In the genomic region with DNA sequence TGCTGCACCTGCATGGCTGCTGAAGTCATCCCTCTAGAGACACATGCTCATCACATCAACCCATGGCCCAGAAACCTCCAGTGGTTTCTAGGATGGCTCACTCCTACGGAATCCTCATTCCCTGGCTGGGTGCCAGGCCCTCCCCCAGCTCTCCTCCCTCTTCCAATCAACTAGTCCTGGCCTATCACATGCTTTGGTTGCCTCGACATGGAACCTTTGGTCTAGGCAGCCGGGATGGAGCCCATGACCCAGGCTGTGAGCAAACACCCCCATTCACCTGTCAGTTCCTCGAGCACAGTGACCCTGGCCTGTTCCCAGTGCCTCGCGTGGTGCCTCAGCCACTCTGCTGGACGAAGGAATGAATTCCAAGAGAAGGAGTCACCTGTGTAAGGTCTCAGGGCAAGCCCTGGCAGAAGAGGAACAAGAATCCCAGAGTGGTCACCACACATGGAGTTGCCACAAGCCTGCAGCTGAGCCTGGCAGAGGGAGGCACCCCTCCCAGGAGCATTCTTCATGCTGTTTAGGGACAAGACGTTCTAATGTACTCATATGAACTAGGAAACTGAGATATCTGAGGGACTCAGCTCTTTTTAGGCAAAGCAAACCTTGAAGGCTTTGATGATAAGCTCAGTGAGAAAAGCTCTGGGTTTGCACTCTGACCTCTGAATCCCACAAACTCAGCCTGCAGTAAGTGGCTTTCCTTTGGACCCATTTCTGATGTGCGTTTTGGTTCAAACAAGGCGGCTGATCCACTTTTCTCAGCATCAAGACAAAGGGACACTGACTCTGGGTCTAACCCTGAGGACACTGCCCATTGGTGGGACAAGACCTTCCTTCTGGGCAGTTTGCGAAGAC, we compare ENCODE assay signal across 1 cellular context.
TF ChIP-seq lines count a peak whose summit lies in the region.

No MANE protein-coding gene starts in this region.

TF ChIP-seq in HepG2, 621 proteins besides CTCF, POLR2A, EP300 and RAD21 (continued from another document and continues in another):
- TF ChIP-seq, protein P1, sequence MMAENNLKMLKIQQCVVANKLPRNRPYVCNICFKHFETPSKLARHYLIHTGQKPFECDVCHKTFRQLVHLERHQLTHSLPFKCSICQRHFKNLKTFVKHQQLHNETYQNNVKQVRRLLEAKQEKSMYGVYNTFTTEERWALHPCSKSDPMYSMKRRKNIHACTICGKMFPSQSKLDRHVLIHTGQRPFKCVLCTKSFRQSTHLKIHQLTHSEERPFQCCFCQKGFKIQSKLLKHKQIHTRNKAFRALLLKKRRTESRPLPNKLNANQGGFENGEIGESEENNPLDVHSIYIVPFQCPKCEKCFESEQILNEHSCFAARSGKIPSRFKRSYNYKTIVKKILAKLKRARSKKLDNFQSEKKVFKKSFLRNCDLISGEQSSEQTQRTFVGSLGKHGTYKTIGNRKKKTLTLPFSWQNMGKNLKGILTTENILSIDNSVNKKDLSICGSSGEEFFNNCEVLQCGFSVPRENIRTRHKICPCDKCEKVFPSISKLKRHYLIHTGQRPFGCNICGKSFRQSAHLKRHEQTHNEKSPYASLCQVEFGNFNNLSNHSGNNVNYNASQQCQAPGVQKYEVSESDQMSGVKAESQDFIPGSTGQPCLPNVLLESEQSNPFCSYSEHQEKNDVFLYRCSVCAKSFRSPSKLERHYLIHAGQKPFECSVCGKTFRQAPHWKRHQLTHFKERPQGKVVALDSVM (CRISPR knock-in tag; IDR thresholded peaks at IDR 0.05): no peak
- TF ChIP-seq SALL1 (CRISPR knock-in tag; IDR thresholded peaks at IDR 0.05) (peak; percentile 82; the same call in 1 of the 2 replicates), CEBPG (CRISPR knock-in tag; IDR thresholded peaks at IDR 0.05) (no peak), AGO2 (optimal IDR thresholded peaks at IDR 0.05; ENCODE audit: low read depth, low read length) (no peak), ZNF773 (CRISPR knock-in tag; IDR thresholded peaks at IDR 0.05; ENCODE audit: borderline replicate concordance) (no peak), ZNF432 (CRISPR knock-in tag; IDR thresholded peaks at IDR 0.05; ENCODE audit: borderline replicate concordance) (no peak), CC2D1A (CRISPR knock-in tag; IDR thresholded peaks at IDR 0.05) (no peak), NR2F2 (IDR thresholded peaks at IDR 0.05; ENCODE audit: borderline replicate concordance, low read depth) (peak; percentile 29; the same call in 1 of the 2 replicates), ZKSCAN1 (IDR thresholded peaks at IDR 0.05; ENCODE audit: low read length) (no peak), SATB2 (CRISPR knock-in tag; IDR thresholded peaks at IDR 0.05) (no peak), NCOA5 (CRISPR knock-in tag; IDR thresholded peaks at IDR 0.05) (no peak), ZBTB42 (CRISPR knock-in tag; IDR thresholded peaks at IDR 0.05) (no peak), HDAC2 (CRISPR knock-in tag; IDR thresholded peaks at IDR 0.05) (0 out of 2 replicates have a peak, but pooled peaks have one; percentile 24), POGZ (CRISPR knock-in tag; IDR thresholded peaks at IDR 0.05) (peak; percentile 82), TCF7 (IDR thresholded peaks at IDR 0.05; ENCODE audit: low read depth) (peak; percentile 59; the same call in 1 of the 2 replicates), ATAD3A (CRISPR knock-in tag; IDR thresholded peaks at IDR 0.05) (no peak), MZF1 (CRISPR knock-in tag; IDR thresholded peaks at IDR 0.05; ENCODE audit: borderline replicate concordance) (no peak), ZBTB1 (CRISPR knock-in tag; IDR thresholded peaks at IDR 0.05; ENCODE audit: borderline replicate concordance) (no peak), ZNF354B (CRISPR knock-in tag; IDR thresholded peaks at IDR 0.05) (no peak), ZNF879 (CRISPR knock-in tag; IDR thresholded peaks at IDR 0.05) (no peak), ZFY (CRISPR knock-in tag; IDR thresholded peaks at IDR 0.05) (no peak; the same call in 1 of the 2 replicates), ZNF451 (CRISPR knock-in tag; IDR thresholded peaks at IDR 0.05) (no peak), ZNF607 (CRISPR knock-in tag; IDR thresholded peaks at IDR 0.05; ENCODE audit: borderline replicate concordance) (no peak), HCFC1 (IDR thresholded peaks at IDR 0.05; ENCODE audit: low read depth, low read length) (no peak), U2AF1 (optimal IDR thresholded peaks at IDR 0.05; ENCODE audit: low read depth, low read length) (no peak), NFE2L1 (CRISPR knock-in tag; IDR thresholded peaks at IDR 0.05; ENCODE audit: borderline replicate concordance) (no peak), KMT2A (CRISPR knock-in tag; IDR thresholded peaks at IDR 0.05) (no peak), SNAPC2 (CRISPR knock-in tag; IDR thresholded peaks at IDR 0.05) (no peak), TOPORS (CRISPR knock-in tag; IDR thresholded peaks at IDR 0.05) (no peak), ZIK1 (CRISPR knock-in tag; IDR thresholded peaks at IDR 0.05; ENCODE audit: borderline replicate concordance, low read depth) (no peak; the same call in 1 of the 2 replicates), ZNF891 (CRISPR knock-in tag; IDR thresholded peaks at IDR 0.05) (peak; percentile 87; the same call in 1 of the 2 replicates), LCORL (IDR thresholded peaks at IDR 0.05) (peak; percentile 81; the same call in 1 of the 2 replicates), LCORL (CRISPR knock-in tag; IDR thresholded peaks at IDR 0.05) (no peak), ZNF329 (CRISPR knock-in tag; IDR thresholded peaks at IDR 0.05; ENCODE audit: low read depth) (no peak; the same call in 1 of the 2 replicates), TAF15 (IDR thresholded peaks at IDR 0.05; ENCODE audit: low read depth, low read length, poor library complexity, severe bottlenecking) (no peak), ZNF878 (CRISPR knock-in tag; IDR thresholded peaks at IDR 0.05) (no peak)
- TF ChIP-seq, protein P2, sequence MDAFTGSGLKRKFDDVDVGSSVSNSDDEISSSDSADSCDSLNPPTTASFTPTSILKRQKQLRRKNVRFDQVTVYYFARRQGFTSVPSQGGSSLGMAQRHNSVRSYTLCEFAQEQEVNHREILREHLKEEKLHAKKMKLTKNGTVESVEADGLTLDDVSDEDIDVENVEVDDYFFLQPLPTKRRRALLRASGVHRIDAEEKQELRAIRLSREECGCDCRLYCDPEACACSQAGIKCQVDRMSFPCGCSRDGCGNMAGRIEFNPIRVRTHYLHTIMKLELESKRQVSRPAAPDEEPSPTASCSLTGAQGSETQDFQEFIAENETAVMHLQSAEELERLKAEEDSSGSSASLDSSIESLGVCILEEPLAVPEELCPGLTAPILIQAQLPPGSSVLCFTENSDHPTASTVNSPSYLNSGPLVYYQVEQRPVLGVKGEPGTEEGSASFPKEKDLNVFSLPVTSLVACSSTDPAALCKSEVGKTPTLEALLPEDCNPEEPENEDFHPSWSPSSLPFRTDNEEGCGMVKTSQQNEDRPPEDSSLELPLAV (CRISPR knock-in tag; conservative IDR thresholded peaks at IDR 0.05; ENCODE audit: low read depth): no peak
- TF ChIP-seq, protein P3, sequence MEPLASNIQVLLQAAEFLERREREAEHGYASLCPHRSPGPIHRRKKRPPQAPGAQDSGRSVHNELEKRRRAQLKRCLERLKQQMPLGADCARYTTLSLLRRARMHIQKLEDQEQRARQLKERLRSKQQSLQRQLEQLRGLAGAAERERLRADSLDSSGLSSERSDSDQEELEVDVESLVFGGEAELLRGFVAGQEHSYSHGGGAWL (CRISPR knock-in tag; IDR thresholded peaks at IDR 0.05): peak; percentile 43; the same call in 1 of the 2 replicates
- TF ChIP-seq, protein P4, sequence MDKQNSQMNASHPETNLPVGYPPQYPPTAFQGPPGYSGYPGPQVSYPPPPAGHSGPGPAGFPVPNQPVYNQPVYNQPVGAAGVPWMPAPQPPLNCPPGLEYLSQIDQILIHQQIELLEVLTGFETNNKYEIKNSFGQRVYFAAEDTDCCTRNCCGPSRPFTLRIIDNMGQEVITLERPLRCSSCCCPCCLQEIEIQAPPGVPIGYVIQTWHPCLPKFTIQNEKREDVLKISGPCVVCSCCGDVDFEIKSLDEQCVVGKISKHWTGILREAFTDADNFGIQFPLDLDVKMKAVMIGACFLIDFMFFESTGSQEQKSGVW (CRISPR knock-in tag; IDR thresholded peaks at IDR 0.05; ENCODE audit: borderline replicate concordance): no peak
- TF ChIP-seq, protein P5, sequence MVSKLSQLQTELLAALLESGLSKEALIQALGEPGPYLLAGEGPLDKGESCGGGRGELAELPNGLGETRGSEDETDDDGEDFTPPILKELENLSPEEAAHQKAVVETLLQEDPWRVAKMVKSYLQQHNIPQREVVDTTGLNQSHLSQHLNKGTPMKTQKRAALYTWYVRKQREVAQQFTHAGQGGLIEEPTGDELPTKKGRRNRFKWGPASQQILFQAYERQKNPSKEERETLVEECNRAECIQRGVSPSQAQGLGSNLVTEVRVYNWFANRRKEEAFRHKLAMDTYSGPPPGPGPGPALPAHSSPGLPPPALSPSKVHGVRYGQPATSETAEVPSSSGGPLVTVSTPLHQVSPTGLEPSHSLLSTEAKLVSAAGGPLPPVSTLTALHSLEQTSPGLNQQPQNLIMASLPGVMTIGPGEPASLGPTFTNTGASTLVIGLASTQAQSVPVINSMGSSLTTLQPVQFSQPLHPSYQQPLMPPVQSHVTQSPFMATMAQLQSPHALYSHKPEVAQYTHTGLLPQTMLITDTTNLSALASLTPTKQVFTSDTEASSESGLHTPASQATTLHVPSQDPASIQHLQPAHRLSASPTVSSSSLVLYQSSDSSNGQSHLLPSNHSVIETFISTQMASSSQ (IDR thresholded peaks at IDR 0.05; ENCODE audit: low read depth): no peak
- TF ChIP-seq, protein P5 (CRISPR knock-in tag; IDR thresholded peaks at IDR 0.05; ENCODE audit: borderline replicate concordance): no peak
- TF ChIP-seq, protein P6, sequence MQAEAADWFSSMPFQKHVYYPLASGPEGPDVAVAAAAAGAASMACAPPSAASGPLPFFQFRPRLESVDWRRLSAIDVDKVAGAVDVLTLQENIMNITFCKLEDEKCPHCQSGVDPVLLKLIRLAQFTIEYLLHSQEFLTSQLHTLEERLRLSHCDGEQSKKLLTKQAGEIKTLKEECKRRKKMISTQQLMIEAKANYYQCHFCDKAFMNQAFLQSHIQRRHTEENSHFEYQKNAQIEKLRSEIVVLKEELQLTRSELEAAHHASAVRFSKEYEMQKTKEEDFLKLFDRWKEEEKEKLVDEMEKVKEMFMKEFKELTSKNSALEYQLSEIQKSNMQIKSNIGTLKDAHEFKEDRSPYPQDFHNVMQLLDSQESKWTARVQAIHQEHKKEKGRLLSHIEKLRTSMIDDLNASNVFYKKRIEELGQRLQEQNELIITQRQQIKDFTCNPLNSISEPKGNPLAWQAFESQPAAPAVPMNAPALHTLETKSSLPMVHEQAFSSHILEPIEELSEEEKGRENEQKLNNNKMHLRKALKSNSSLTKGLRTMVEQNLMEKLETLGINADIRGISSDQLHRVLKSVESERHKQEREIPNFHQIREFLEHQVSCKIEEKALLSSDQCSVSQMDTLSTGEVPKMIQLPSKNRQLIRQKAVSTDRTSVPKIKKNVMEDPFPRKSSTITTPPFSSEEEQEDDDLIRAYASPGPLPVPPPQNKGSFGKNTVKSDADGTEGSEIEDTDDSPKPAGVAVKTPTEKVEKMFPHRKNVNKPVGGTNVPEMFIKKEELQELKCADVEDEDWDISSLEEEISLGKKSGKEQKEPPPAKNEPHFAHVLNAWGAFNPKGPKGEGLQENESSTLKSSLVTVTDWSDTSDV (CRISPR knock-in tag; IDR thresholded peaks at IDR 0.05): peak; percentile 38; the same call in 1 of the 2 replicates
- TF ChIP-seq, protein P7, sequence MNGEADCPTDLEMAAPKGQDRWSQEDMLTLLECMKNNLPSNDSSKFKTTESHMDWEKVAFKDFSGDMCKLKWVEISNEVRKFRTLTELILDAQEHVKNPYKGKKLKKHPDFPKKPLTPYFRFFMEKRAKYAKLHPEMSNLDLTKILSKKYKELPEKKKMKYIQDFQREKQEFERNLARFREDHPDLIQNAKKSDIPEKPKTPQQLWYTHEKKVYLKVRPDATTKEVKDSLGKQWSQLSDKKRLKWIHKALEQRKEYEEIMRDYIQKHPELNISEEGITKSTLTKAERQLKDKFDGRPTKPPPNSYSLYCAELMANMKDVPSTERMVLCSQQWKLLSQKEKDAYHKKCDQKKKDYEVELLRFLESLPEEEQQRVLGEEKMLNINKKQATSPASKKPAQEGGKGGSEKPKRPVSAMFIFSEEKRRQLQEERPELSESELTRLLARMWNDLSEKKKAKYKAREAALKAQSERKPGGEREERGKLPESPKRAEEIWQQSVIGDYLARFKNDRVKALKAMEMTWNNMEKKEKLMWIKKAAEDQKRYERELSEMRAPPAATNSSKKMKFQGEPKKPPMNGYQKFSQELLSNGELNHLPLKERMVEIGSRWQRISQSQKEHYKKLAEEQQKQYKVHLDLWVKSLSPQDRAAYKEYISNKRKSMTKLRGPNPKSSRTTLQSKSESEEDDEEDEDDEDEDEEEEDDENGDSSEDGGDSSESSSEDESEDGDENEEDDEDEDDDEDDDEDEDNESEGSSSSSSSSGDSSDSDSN (CRISPR knock-in tag; IDR thresholded peaks at IDR 0.05): no peak
